8 cellular contexts compared by ENCODE assay signal in genomic region chr4:86043755-86044592, GRCh38.
DNase-seq lines count a peak whose midpoint lies in the region; ATAC-seq and TF ChIP-seq lines count a peak whose summit lies in the region.

No MANE protein-coding gene starts in this region.

- H3K4me1 ChIP-seq in Caco-2, result 0 out of 2 replicates have a peak, but pooled peaks cover 2% of the 10 kb centered on the region
- peaks cover 4% of the 10 kb centered on the region for H3K4me1 ChIP-seq in KMS-11 (ENCODE audit: low read depth, poor library complexity, severe bottlenecking)
- H3K4me1 ChIP-seq in RWPE2 (ENCODE audit: insufficient read depth, poor library complexity, severe bottlenecking), result peaks cover 3% of the 10 kb centered on the region
- no peaks in the 10 kb centered on the region for H3K4me1 ChIP-seq in neural progenitor cell

- H3K36me3 ChIP-seq in Caco-2 (ENCODE audit: control insufficient read depth, insufficient read depth, low read length) (no peaks in the 10 kb centered on the region), KMS-11 (ENCODE audit: insufficient read depth) (no peaks in the 10 kb centered on the region), RWPE2 (ENCODE audit: low read depth) (no peaks in the 10 kb centered on the region), neural progenitor cell (peaks cover 36% of the 10 kb centered on the region)

- BruUV-seq in Caco-2 (replicated peaks; lab: Mats Ljungman, UMichigan), result no TSS peak

- H4K20me1 ChIP-seq in KMS-11 (ENCODE audit: insufficient read depth), result no peaks in the 10 kb centered on the region
- no peaks in the 10 kb centered on the region for H4K20me1 ChIP-seq in neural progenitor cell (ENCODE audit: low read depth)

- intact Hi-C loops in Caco-2 (cut with micrococcal nuclease; ENCODE audit: unreplicated experiment), result loop anchor here (1.0 to 5.0 kb wide), 3 partner anchors 77 to 287 kb away; no protein-coding TSS in a partner anchor

- CTCF ChIA-PET in Caco-2 (lab: Charles Lee), result interaction anchor here (1.4 kb wide), 1 partner anchor 247 kb away, joined by 8 read pairs; no protein-coding TSS in a partner anchor

- H3K4me3 ChIP-seq in Caco-2 (ENCODE audit: low read depth, low read length) (no peak overlapping the region), KMS-11 (IDR thresholded peaks at IDR 0.05; ENCODE audit: insufficient read depth, low read depth, low read length) (no peak overlapping the region), RWPE2 (ENCODE audit: severe bottlenecking) (no peak overlapping the region), neural progenitor cell (no peak overlapping the region)

- H3K27me3 Mint-ChIP-seq in Caco-2 (ENCODE audit: insufficient read depth, unreplicated experiment) (peaks cover 11% of the 10 kb centered on the region), neural progenitor cell (ENCODE audit: insufficient read depth, low read depth) (peaks cover 2% of the 10 kb centered on the region)

- H3K27ac Mint-ChIP-seq in Caco-2 (ENCODE audit: unreplicated experiment) (no peak overlapping the region), neural progenitor cell (no peak overlapping the region)

- H3K27me3 ChIP-seq in Caco-2 (replicated peaks; ENCODE audit: control insufficient read depth, insufficient read depth, low read length) (no peaks in the 10 kb centered on the region), KMS-11 (ENCODE audit: insufficient read depth, low read depth) (no peaks in the 10 kb centered on the region), RWPE2 (ENCODE audit: insufficient read depth, poor library complexity, severe bottlenecking) (no peaks in the 10 kb centered on the region), neural progenitor cell (no peaks in the 10 kb centered on the region)

- H3K9me3 ChIP-seq in Caco-2, result no peaks in the 10 kb centered on the region
- no peaks in the 10 kb centered on the region for H3K9me3 ChIP-seq in RWPE2 (ENCODE audit: severe bottlenecking)
- H3K9me3 ChIP-seq in neural progenitor cell (ENCODE audit: low read depth), result no peaks in the 10 kb centered on the region

- peak overlapping the region; percentile 6; the same call in 1 of the 2 replicates for H2AFZ ChIP-seq in KMS-11 (ENCODE audit: low read depth)
- no peak overlapping the region for H2AFZ ChIP-seq in neural progenitor cell (replicated peaks)

- POLR2A ChIA-PET in Caco-2 (lab: Charles Lee), result no interaction called here

- peaks cover 6% of the 10 kb centered on the region for H3F3A ChIP-seq in neural progenitor cell (ENCODE audit: low read depth)

- peak overlapping the region; percentile 30; the same call in 1 of the 2 replicates for H3K4me2 ChIP-seq in KMS-11
- no peak overlapping the region for H3K4me2 ChIP-seq in neural progenitor cell

- H3K79me2 ChIP-seq in KMS-11 (ENCODE audit: insufficient read depth, low read depth) (no peaks in the 10 kb centered on the region), neural progenitor cell (ENCODE audit: low read depth) (no peaks in the 10 kb centered on the region)

- H3K4me3 Mint-ChIP-seq in Caco-2 (ENCODE audit: unreplicated experiment) (no peak overlapping the region), neural progenitor cell (no peak overlapping the region)

- H3K27ac ChIP-seq in KMS-11, result no peak overlapping the region
- H3K27ac ChIP-seq in RWPE2 (ENCODE audit: poor library complexity, severe bottlenecking), result no peak overlapping the region
- no peak overlapping the region for H3K27ac ChIP-seq in neural progenitor cell

- no peaks in the 10 kb centered on the region for H3K36me3 Mint-ChIP-seq in Caco-2 (ENCODE audit: insufficient read depth, unreplicated experiment)
- H3K36me3 Mint-ChIP-seq in neural progenitor cell, result peaks cover 32% of the 10 kb centered on the region

- ATAC-seq in GM19372 (IDR thresholded peaks at IDR 0.05; ENCODE audit: low read depth, unreplicated experiment) (peak; percentile 80), RWPE2 (ENCODE audit: low read depth) (peak; percentile 73)

- DNase-seq in Caco-2 (peak in 1 of 2 experiments; percentile 49), RWPE2 (ENCODE audit: low spot score) (no peak), erythroblast (lab: John Stamatoyannopoulos, UW) (peak; percentile 21 to 56), neural progenitor cell (ENCODE audit: low spot score) (peak; percentile 51), HuH-7 (ENCODE audit: low spot score) (no peak), hepatic stellate cell (ENCODE audit: low spot score) (no peak)

- H3K4me1 Mint-ChIP-seq in Caco-2 (ENCODE audit: low read depth, unreplicated experiment), result no peaks in the 10 kb centered on the region
- peaks cover 7% of the 10 kb centered on the region for H3K4me1 Mint-ChIP-seq in neural progenitor cell

- no peak overlapping the region for H3K9ac ChIP-seq in KMS-11
- H3K9ac ChIP-seq in neural progenitor cell, result no peak overlapping the region

- peak; percentile 49 to 55 for TF ChIP-seq CTCF in Caco-2 (IDR thresholded peaks at IDR 0.05; ENCODE audit: insufficient read depth in 1 of 2, low read depth in 1 of 2, low read length in 1 of 2, severe bottlenecking in 1 of 2, unreplicated experiment in 1 of 2)
- TF ChIP-seq CTCF in KMS-11 (conservative IDR thresholded peaks at IDR 0.05; ENCODE audit: low read depth, low read length), result peak; percentile 86
- peak; percentile 87 for TF ChIP-seq CTCF in RWPE2 (IDR thresholded peaks at IDR 0.05; ENCODE audit: poor library complexity, severe bottlenecking)
- TF ChIP-seq CTCF in neural progenitor cell (IDR thresholded peaks at IDR 0.05), result peak; percentile 72

- TF ChIP-seq POLR2A in erythroblast (IDR thresholded peaks at IDR 0.05; ENCODE audit: low read length), result no peak

- H3K9me3 Mint-ChIP-seq in Caco-2 (ENCODE audit: unreplicated experiment), result no peaks in the 10 kb centered on the region
- H3K9me3 Mint-ChIP-seq in neural progenitor cell, result peaks cover 5% of the 10 kb centered on the region

Comparison
In these comparisons a context has a peak if more than half of its experiments do, and no peak if none do; other contexts are left out.
1. DNase-seq: peak in erythroblast (2 of 2) and neural progenitor cell (single experiment); none in RWPE2 (single experiment), HuH-7 (single experiment) and hepatic stellate cell (single experiment).
2. Peak in every context shown above with its lines, with median percentiles within 50 percentile points of each other: CTCF ChIP-seq.